ENCODE assay signal across 8 cellular contexts in genomic region chr6:73579851-73580246, GRCh38. TPM values are rescaled to one million over a fixed set of nuclear protein-coding genes. Genes with fewer than 3 reads are reported as not detected.
DNase-seq lines count a peak whose midpoint lies in the region; ATAC-seq, FAIRE-seq and TF ChIP-seq lines count a peak whose summit lies in the region.

No MANE protein-coding gene starts in this region.

- peak overlapping the region; percentile 81 for H3K4me2 ChIP-seq in A549

- no peaks in the 10 kb centered on the region for H3K36me3 ChIP-seq in left ventricle myocardium inferior
- H3K36me3 ChIP-seq in psoas muscle (ENCODE audit: insufficient read depth in 1 of 2, low read depth in 1 of 2) = no peaks in the 10 kb centered on the region

- peak overlapping the region; percentile 93 to 98 for H3K27ac ChIP-seq in A549
- peak overlapping the region; percentile 87 for H3K27ac ChIP-seq in left ventricle myocardium inferior (replicated peaks)
- peak overlapping the region; percentile 84 for H3K27ac ChIP-seq in psoas muscle

- H3K27me3 Mint-ChIP-seq in activated naive CD8-positive, alpha-beta T cell treated with anti-CD3 and anti-CD28 coated beads, Interleukin-2, amount 50 U/mL, for 24 hours = no peaks in the 10 kb centered on the region

- peaks cover 4% of the 10 kb centered on the region for H3K9me3 Mint-ChIP-seq in activated naive CD8-positive, alpha-beta T cell treated with anti-CD3 and anti-CD28 coated beads, Interleukin-2, amount 50 U/mL, for 24 hours

- H3K4me3 ChIP-seq in A549 = no peak overlapping the region
- peak overlapping the region; percentile 47 for H3K4me3 ChIP-seq in left ventricle myocardium inferior
- H3K4me3 ChIP-seq in psoas muscle = peak overlapping the region; percentile 20

- TF ChIP-seq RAD21 in A549 (conservative IDR thresholded peaks at IDR 0.05 in 1 of 2, IDR thresholded peaks at IDR 0.05 in 1 of 2) = no peak

- peak overlapping the region; percentile 100 for H3K27ac Mint-ChIP-seq in activated naive CD8-positive, alpha-beta T cell treated with anti-CD3 and anti-CD28 coated beads, Interleukin-2, amount 50 U/mL, for 24 hours

- TF ChIP-seq POLR2A in A549 (IDR thresholded peaks at IDR 0.05; ENCODE audit: low read length) = no peak

- DNase-seq in A549 (ENCODE audit: low read depth in 1 of 2, low spot score in 1 of 2) (peak; percentile 35 to 84), HuH-7.5 (ENCODE audit: low spot score) (peak; percentile 50), left ventricle myocardium inferior (no peak), psoas muscle (peak in 1 of 2 donors; percentile 30), KG1 (lab: John Stamatoyannopoulos, UW) (no peak), NCI-H2029 (lab: John Stamatoyannopoulos, UW) (no peak)
- no peak for DNase-seq in activated naive CD8-positive, alpha-beta T cell treated with anti-CD3 and anti-CD28 coated beads, Interleukin-2, amount 50 U/mL, for 24 hours

- POLR2A ChIA-PET in A549 (lab: Yijun Ruan, JAX) = interaction anchor here (0.6 to 2.6 kb wide), 8 partner anchors 11 to 119 kb away, joined by 3 to 115 read pairs (median 8); partner anchors contain the start of genes EEF1A1, MTO1 and SLC17A5

- TF ChIP-seq CTCF in A549 (IDR thresholded peaks at IDR 0.05) (no peak), left ventricle myocardium inferior (IDR thresholded peaks at IDR 0.05; ENCODE audit: borderline replicate concordance) (no peak), psoas muscle (IDR thresholded peaks at IDR 0.05) (no peak)

- H3K27me3 ChIP-seq in left ventricle myocardium inferior (ENCODE audit: low read depth) = peaks cover 38% of the 10 kb centered on the region
- no peaks in the 10 kb centered on the region for H3K27me3 ChIP-seq in psoas muscle (ENCODE audit: insufficient read depth in 3 of 3, low read length in 2 of 3)

- H3K9me3 ChIP-seq in A549 (peaks cover 9% of the 10 kb centered on the region; the same call in 1 of the 3 replicates), left ventricle myocardium inferior (replicated peaks) (no peaks in the 10 kb centered on the region), psoas muscle (peaks cover 3% of the 10 kb centered on the region)

- 0% methylated on average over 4 of the region's 4 CpGs for WGBS in A549 (ENCODE audit: missing lambda C conversion rate)
- WGBS in psoas muscle, 3 donors = 17 to 22% (median 20%) methylated on average over 4 of the region's 4 CpGs

- peaks cover 37% of the 10 kb centered on the region for H3K4me1 ChIP-seq in A549
- peaks cover 30% of the 10 kb centered on the region for H3K4me1 ChIP-seq in left ventricle myocardium inferior
- H3K4me1 ChIP-seq in psoas muscle = peaks cover 21% of the 10 kb centered on the region

- ATAC-seq in A549 (peak; percentile 73 to 78), GM18909 (IDR thresholded peaks at IDR 0.05; ENCODE audit: poor library complexity, unreplicated experiment) (peak; percentile 24), psoas muscle (peak; percentile 26 to 61 (median 47))
- ATAC-seq in activated naive CD8-positive, alpha-beta T cell treated with anti-CD3 and anti-CD28 coated beads, Interleukin-2, amount 50 U/mL, for 24 hours = no peak

- no peak for FAIRE-seq in A549 (lab: Jason Lieb, UNC)

- intact Hi-C loops in left ventricle myocardium inferior (cut with micrococcal nuclease) (loop anchor here (10.0 kb wide), 1 partner anchor 55 kb away; the partner anchor contains the start of gene EEF1A1), psoas muscle (cut with DNase I) (loop anchor here in 1 of 2 donors (1.0 kb wide), 1 partner anchor 59 kb away; the partner anchor contains the start of gene EEF1A1)

- H3K4me3 Mint-ChIP-seq in activated naive CD8-positive, alpha-beta T cell treated with anti-CD3 and anti-CD28 coated beads, Interleukin-2, amount 50 U/mL, for 24 hours = peak overlapping the region; percentile 83

- CTCF ChIA-PET in A549 (lab: Yijun Ruan, JAX) = interaction anchor here (0.6 to 2.0 kb wide), 16 partner anchors 8 to 1856 kb away, joined by 3 to 24 read pairs (median 4); partner anchors contain the start of gene EEF1A1

- no peak for TF ChIP-seq EP300 in A549 (IDR thresholded peaks at IDR 0.05)

- peaks cover 31% of the 10 kb centered on the region for H3K4me1 Mint-ChIP-seq in activated naive CD8-positive, alpha-beta T cell treated with anti-CD3 and anti-CD28 coated beads, Interleukin-2, amount 50 U/mL, for 24 hours

- H3K36me3 Mint-ChIP-seq in activated naive CD8-positive, alpha-beta T cell treated with anti-CD3 and anti-CD28 coated beads, Interleukin-2, amount 50 U/mL, for 24 hours (ENCODE audit: low read depth) = peaks cover 6% of the 10 kb centered on the region

TF ChIP-seq in A549, 52 proteins besides CTCF, POLR2A, EP300 and RAD21:
- TF ChIP-seq USF2 (IDR thresholded peaks at IDR 0.05) (no peak), MYC (IDR thresholded peaks at IDR 0.05; ENCODE audit: borderline replicate concordance, low read length) (peak; percentile 90; the same call in 1 of the 2 replicates), MAX (IDR thresholded peaks at IDR 0.05) (peak; percentile 81; the same call in 1 of the 2 replicates), E2F6 (IDR thresholded peaks at IDR 0.05; ENCODE audit: borderline replicate concordance, low read depth) (peak; percentile 65; the same call in 1 of the 2 replicates)

RNA-seq across cellular contexts. Expression of gene EEF1A1, which starts 59.0 kb away (rescaled TPM):
- polyA plus RNA-seq in A549 (2011; rRNA removed) = 9,755 and 11,157 TPM in 2 replicates
- 5,099 and 5,614 TPM in 2 replicates for polyA plus RNA-seq in A549 (2012; cell fraction: cytosol; rRNA removed)
- 2,093 and 3,668 TPM in 2 replicates for polyA plus RNA-seq in A549 (2012; cell fraction: nucleus; rRNA removed)
- polyA plus RNA-seq in A549 (2017; fragmentation: RNase III; extraction: RNeasy Plus Mini Kit Qiagen cat#74134 plus additional on column Dnase treatment) = 5,475 to 5,777 TPM (median 5,660 TPM) in 3 replicates
- polyA minus RNA-seq in A549 (2011; rRNA and poly(A)+ RNA removed) = 8,330 and 9,279 TPM in 2 replicates
- 1,882 TPM for total RNA-seq in left ventricle myocardium inferior
- total RNA-seq in psoas muscle = 1,000 to 10,000 TPM in 1 of 4 donors, 100 to 1,000 TPM in 3; 703 to 2,379 (median 902) TPM
- 1,000 to 10,000 TPM in 1 of 3 donors, 100 to 1,000 TPM in 2; 541 to 1,251 (median 593) TPM for polyA plus RNA-seq in psoas muscle

Comparison
In these comparisons a context has a peak if more than half of its experiments do, and no peak if none do; other contexts are left out.
1. DNase-seq: peak in A549 (2 of 2) and HuH-7.5 (single experiment); none in activated naive CD8-positive, alpha-beta T cell treated with anti-CD3 and anti-CD28 coated beads, Interleukin-2, amount 50 U/mL, for 24 hours (single experiment), left ventricle myocardium inferior (single experiment), KG1 (single experiment) and NCI-H2029 (single experiment).
2. Peak in every context shown above with its lines, with median percentiles within 50 percentile points of each other: H3K27ac ChIP-seq.